ENCODE assay signal across 8 cellular contexts in genomic region chr19:49689133-49690072, GRCh38. TPM values are rescaled to one million over a fixed set of nuclear protein-coding genes. Genes with fewer than 3 reads are reported as not detected.
DNase-seq lines count a peak whose midpoint lies in the region; ATAC-seq, FAIRE-seq and TF ChIP-seq lines count a peak whose summit lies in the region.

Gene ADM5, plus strand, starts transcription at chr19:49689594. Its CDS starts 244 bp downstream, at chr19:49689838.

- TF ChIP-seq CTCF in PC-3 (conservative IDR thresholded peaks at IDR 0.05; ENCODE audit: low read depth, low read length), result peak; percentile 94
- peak; percentile 90 for TF ChIP-seq CTCF in bronchial epithelial cell (IDR thresholded peaks at IDR 0.05; ENCODE audit: insufficient read depth, low read length, severe bottlenecking)

- no peaks in the 10 kb centered on the region for H3K9me2 ChIP-seq in PC-3 (replicated peaks; ENCODE audit: low read length)

- intact Hi-C loops in PC-3 (cut with micrococcal nuclease) (loop anchor here (2.0 to 5.0 kb wide), 2 partner anchors 77 to 118 kb away; partner anchors contain the start of gene AP2A1), left colon (cut with DNase I, micrococcal nuclease) (no loop called here)

- DNase-seq in activated CD4-positive, CD25-positive, alpha-beta regulatory T cell treated with anti-CD3 and anti-CD28 coated beads, Interleukin-2, amount 50 U/mL, for 72 hours, result no peak
- peak; percentile 83 for DNase-seq in PC-3
- DNase-seq in bronchial epithelial cell (ENCODE audit: low read depth), result peak; percentile 26
- DNase-seq in left colon, result peak in 1 of 2 donors; percentile 82
- DNase-seq in stimulated activated effector memory CD8-positive, alpha-beta T cell treated with anti-CD3 and anti-CD28 coated beads, Interleukin-12 subunit alpha, Interleukin-12 subunit beta, amount 100 ng/mL, for 72 hours (ENCODE audit: low spot score in 2 of 2), result no peak
- DNase-seq in ecto neural progenitor cell (ENCODE audit: low spot score), result no peak

- H3K4me1 ChIP-seq in PC-3 (ENCODE audit: insufficient read depth, low read length), result peaks cover 19% of the 10 kb centered on the region

- no peaks in the 10 kb centered on the region for H3F3A ChIP-seq in PC-3 (ENCODE audit: low read length, unreplicated experiment)

- no TSS peak for BruUV-seq in PC-3 (replicated peaks; lab: Mats Ljungman, UMichigan)

- H3K79me2 ChIP-seq in PC-3 (ENCODE audit: low read length), result no peaks in the 10 kb centered on the region

- H3K36me3 Mint-ChIP-seq in stimulated activated effector memory CD8-positive, alpha-beta T cell treated with anti-CD3 and anti-CD28 coated beads, Interleukin-12 subunit alpha, Interleukin-12 subunit beta, amount 100 ng/mL, for 72 hours, result peaks cover 71% of the 10 kb centered on the region

- POLR2A ChIA-PET in PC-3 (lab: Charles Lee; ENCODE audit: unreplicated experiment), result interaction anchor here (0.6 kb wide), 2 partner anchors 161 to 639 kb away, joined by 3 to 5 read pairs; no protein-coding TSS in a partner anchor

- no peak within 1 kb of the TSS for H3K27ac ChIP-seq in PC-3 (ENCODE audit: low read length)

- peak; percentile 21 to 27 for ATAC-seq in activated CD4-positive, CD25-positive, alpha-beta regulatory T cell treated with anti-CD3 and anti-CD28 coated beads, Interleukin-2, amount 50 U/mL, for 24 hours
- ATAC-seq in PC-3 (peak; percentile 69), left colon (peak; percentile 79), GM19035 (IDR thresholded peaks at IDR 0.05; ENCODE audit: unreplicated experiment) (no peak)
- peak; percentile 23 for ATAC-seq in stimulated activated effector memory CD8-positive, alpha-beta T cell treated with anti-CD3 and anti-CD28 coated beads, Interleukin-12 subunit alpha, Interleukin-12 subunit beta, amount 100 ng/mL, for 72 hours

- no peaks in the 10 kb centered on the region for H3K9me3 Mint-ChIP-seq in stimulated activated effector memory CD8-positive, alpha-beta T cell treated with anti-CD3 and anti-CD28 coated beads, Interleukin-12 subunit alpha, Interleukin-12 subunit beta, amount 100 ng/mL, for 72 hours

- H3K9me3 ChIP-seq in PC-3 (ENCODE audit: low read length), result no peaks in the 10 kb centered on the region

- H3K36me3 ChIP-seq in PC-3 (ENCODE audit: low read depth, low read length), result peaks cover 16% of the 10 kb centered on the region
- peaks cover 20% of the 10 kb centered on the region for H3K36me3 ChIP-seq in bronchial epithelial cell (ENCODE audit: control insufficient read depth, insufficient read depth, low read length)

- no peak for FAIRE-seq in bronchial epithelial cell (lab: Jason Lieb, UNC)

- H3K27me3 ChIP-seq in PC-3 (ENCODE audit: low read length) (no peaks in the 10 kb centered on the region), bronchial epithelial cell (ENCODE audit: control insufficient read depth, insufficient read depth, low read length) (no peaks in the 10 kb centered on the region)

- CTCF ChIA-PET in PC-3 (lab: Charles Lee), result interaction anchor here (0.6 kb wide), 1 partner anchor 78 kb away, joined by 6 read pairs; no protein-coding TSS in a partner anchor

- peak within 1 kb of the TSS; percentile 71 for H3K4me3 Mint-ChIP-seq in stimulated activated effector memory CD8-positive, alpha-beta T cell treated with anti-CD3 and anti-CD28 coated beads, Interleukin-12 subunit alpha, Interleukin-12 subunit beta, amount 100 ng/mL, for 72 hours

- H3K4me3 ChIP-seq in PC-3 (ENCODE audit: low read length) (peak within 1 kb of the TSS; percentile 82), bronchial epithelial cell (ENCODE audit: low read depth, low read length) (peak within 1 kb of the TSS; percentile 36)

- peak within 1 kb of the TSS; percentile 64 for H3K9ac ChIP-seq in PC-3 (ENCODE audit: low read length)

- peaks cover 36% of the 10 kb centered on the region for H3K4me1 Mint-ChIP-seq in stimulated activated effector memory CD8-positive, alpha-beta T cell treated with anti-CD3 and anti-CD28 coated beads, Interleukin-12 subunit alpha, Interleukin-12 subunit beta, amount 100 ng/mL, for 72 hours

- peak within 1 kb of the TSS; percentile 99 for H3K4me2 ChIP-seq in PC-3 (ENCODE audit: low read length)

- peaks cover 14% of the 10 kb centered on the region; the same call in 1 of the 2 replicates for H4K20me1 ChIP-seq in PC-3 (ENCODE audit: low read length)

- H3K27ac Mint-ChIP-seq in stimulated activated effector memory CD8-positive, alpha-beta T cell treated with anti-CD3 and anti-CD28 coated beads, Interleukin-12 subunit alpha, Interleukin-12 subunit beta, amount 100 ng/mL, for 72 hours, result peak within 1 kb of the TSS; percentile 70

- H2AFZ ChIP-seq in PC-3 (ENCODE audit: low read length), result peak within 1 kb of the TSS; percentile 85

RNA-seq across cellular contexts. Expression of gene ADM5, which starts in this region (rescaled TPM):
- 5.0 and 6.3 TPM in 2 replicates for total RNA-seq in PC-3 (2014; rRNA removed)
- 0.13 and 0.53 TPM in 2 replicates for total RNA-seq in bronchial epithelial cell
- 1 to 10 TPM in 1 of 2 donors, under 1 TPM in 1; 0.98 to 1.1 TPM for total RNA-seq in left colon

Comparison
In these comparisons a context has a peak if more than half of its experiments do, and no peak if none do; other contexts are left out.
1. Peak in DNase-seq and H3K4me3 ChIP-seq in bronchial epithelial cell; RNA of the gene not detected or under 1 TPM.